In genomic region chr18:35371412-35372195, GRCh38 we compare ENCODE assay signal across 1 cellular context.
TF ChIP-seq lines count a peak whose summit lies in the region.

No MANE protein-coding gene starts in this region.

TF ChIP-seq in K562, 482 proteins besides CTCF, POLR2A, EP300 and RAD21:
- TF ChIP-seq ASH1L (IDR thresholded peaks at IDR 0.05; ENCODE audit: borderline replicate concordance, low read depth, partially characterized antibody) (no peak), TAF7 (tag; IDR thresholded peaks at IDR 0.05) (no peak), ZNF121 (CRISPR knock-in tag; conservative IDR thresholded peaks at IDR 0.05) (no peak), C11orf30 (IDR thresholded peaks at IDR 0.05; ENCODE audit: low read depth) (peak; percentile 64; the same call in 1 of the 2 replicates), CBX3 (IDR thresholded peaks at IDR 0.05; ENCODE audit: borderline replicate concordance in 1 of 2, low read length in 2 of 2) (no peak), CEBPG (CRISPR knock-in tag; IDR thresholded peaks at IDR 0.05) (no peak), CEBPG (tag; conservative IDR thresholded peaks at IDR 0.05 in 1 of 2, IDR thresholded peaks at IDR 0.05 in 1 of 2) (no peak), HEY1 (CRISPR knock-in tag; IDR thresholded peaks at IDR 0.05; ENCODE audit: borderline replicate concordance) (no peak), FOXP1 (CRISPR knock-in tag; IDR thresholded peaks at IDR 0.05) (no peak), IFI16 (CRISPR knock-in tag; IDR thresholded peaks at IDR 0.05) (no peak), FOXJ3 (CRISPR knock-in tag; IDR thresholded peaks at IDR 0.05) (no peak), E2F1 (CRISPR knock-in tag; IDR thresholded peaks at IDR 0.05) (no peak), ZNF316 (IDR thresholded peaks at IDR 0.05) (peak; percentile 72), MAFF (IDR thresholded peaks at IDR 0.05; ENCODE audit: low read length) (peak; percentile 67), TARDBP (IDR thresholded peaks at IDR 0.05) (no peak), PHF8 (IDR thresholded peaks at IDR 0.05; ENCODE audit: borderline replicate concordance, low read length) (no peak), ATF6 (CRISPR knock-in tag; IDR thresholded peaks at IDR 0.05) (no peak), THRB (CRISPR knock-in tag; conservative IDR thresholded peaks at IDR 0.05) (no peak), MAZ (CRISPR knock-in tag; conservative IDR thresholded peaks at IDR 0.05 in 1 of 2, IDR thresholded peaks at IDR 0.05 in 1 of 2) (no peak), MAFK (IDR thresholded peaks at IDR 0.05; ENCODE audit: low read length) (peak; percentile 54; the same call in 1 of the 2 replicates), HDGF (IDR thresholded peaks at IDR 0.05) (no peak)
- TF ChIP-seq, protein P1, sequence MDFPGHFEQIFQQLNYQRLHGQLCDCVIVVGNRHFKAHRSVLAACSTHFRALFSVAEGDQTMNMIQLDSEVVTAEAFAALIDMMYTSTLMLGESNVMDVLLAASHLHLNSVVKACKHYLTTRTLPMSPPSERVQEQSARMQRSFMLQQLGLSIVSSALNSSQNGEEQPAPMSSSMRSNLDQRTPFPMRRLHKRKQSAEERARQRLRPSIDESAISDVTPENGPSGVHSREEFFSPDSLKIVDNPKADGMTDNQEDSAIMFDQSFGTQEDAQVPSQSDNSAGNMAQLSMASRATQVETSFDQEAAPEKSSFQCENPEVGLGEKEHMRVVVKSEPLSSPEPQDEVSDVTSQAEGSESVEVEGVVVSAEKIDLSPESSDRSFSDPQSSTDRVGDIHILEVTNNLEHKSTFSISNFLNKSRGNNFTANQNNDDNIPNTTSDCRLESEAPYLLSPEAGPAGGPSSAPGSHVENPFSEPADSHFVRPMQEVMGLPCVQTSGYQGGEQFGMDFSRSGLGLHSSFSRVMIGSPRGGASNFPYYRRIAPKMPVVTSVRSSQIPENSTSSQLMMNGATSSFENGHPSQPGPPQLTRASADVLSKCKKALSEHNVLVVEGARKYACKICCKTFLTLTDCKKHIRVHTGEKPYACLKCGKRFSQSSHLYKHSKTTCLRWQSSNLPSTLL (IDR thresholded peaks at IDR 0.05): no peak
- TF ChIP-seq, protein P2, sequence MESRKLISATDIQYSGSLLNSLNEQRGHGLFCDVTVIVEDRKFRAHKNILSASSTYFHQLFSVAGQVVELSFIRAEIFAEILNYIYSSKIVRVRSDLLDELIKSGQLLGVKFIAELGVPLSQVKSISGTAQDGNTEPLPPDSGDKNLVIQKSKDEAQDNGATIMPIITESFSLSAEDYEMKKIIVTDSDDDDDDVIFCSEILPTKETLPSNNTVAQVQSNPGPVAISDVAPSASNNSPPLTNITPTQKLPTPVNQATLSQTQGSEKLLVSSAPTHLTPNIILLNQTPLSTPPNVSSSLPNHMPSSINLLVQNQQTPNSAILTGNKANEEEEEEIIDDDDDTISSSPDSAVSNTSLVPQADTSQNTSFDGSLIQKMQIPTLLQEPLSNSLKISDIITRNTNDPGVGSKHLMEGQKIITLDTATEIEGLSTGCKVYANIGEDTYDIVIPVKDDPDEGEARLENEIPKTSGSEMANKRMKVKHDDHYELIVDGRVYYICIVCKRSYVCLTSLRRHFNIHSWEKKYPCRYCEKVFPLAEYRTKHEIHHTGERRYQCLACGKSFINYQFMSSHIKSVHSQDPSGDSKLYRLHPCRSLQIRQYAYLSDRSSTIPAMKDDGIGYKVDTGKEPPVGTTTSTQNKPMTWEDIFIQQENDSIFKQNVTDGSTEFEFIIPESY (CRISPR knock-in tag; IDR thresholded peaks at IDR 0.05): no peak
